In the genomic region with DNA sequence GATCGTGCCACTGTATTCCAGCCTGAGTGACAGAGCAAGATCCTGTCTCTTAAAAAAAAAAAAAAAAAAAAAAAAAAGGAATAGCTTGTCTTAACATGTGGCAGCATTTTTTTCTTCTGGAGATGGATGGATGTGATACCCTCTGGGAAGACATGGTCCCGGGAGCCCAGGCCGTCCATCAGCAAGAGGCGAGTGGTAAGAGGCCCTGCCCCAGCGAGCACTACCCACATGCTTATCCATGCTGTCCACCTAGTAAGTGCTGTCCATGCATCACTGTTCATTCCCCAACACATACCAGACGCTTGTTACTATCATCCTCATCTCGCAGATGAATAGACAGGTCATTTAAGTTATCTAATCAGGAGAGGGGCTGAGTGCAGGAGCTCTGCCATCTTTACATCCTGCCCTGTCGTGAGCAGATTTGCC, we compare ENCODE assay signal across 17 cellular contexts. TPM values are rescaled to one million over a fixed set of nuclear protein-coding genes. Genes with fewer than 3 reads are reported as not detected.
"Had no signal": no experiment of that assay in that cellular context is flagged by ENCODE, and none has a peak within 500 bp of the region (broad histone marks: within the 10 kb centered on the region; RNA-seq: fewer than 3 reads in every experiment).

No MANE protein-coding gene starts in this region.

- H3K27me3 ChIP-seq: pancreas, right lobe of liver, transverse colon, vagina had no signal

- DNase-seq: activated naive CD4-positive, alpha-beta T cell treated with Interleukin-2 at 50 U/mL for 16 hours; activated naive CD8-positive, alpha-beta T cell treated with anti-CD3 and anti-CD28 coated beads for 36 hours; activated T-cell treated with anti-CD3 and anti-CD28 coated beads, Interleukin-2, amount 50 U/mL, for 48 hours; amniotic stem cell; cerebellar nuclear complex; foreskin fibroblast; natural killer cell; stimulated activated CD4-positive, alpha-beta T cell treated with anti-CD3 and anti-CD28 coated beads, Interleukin-15, amount 100 ng/mL, for 24 hours; T-helper 9 cell had no signal

- H3K4me1 ChIP-seq: pancreas, right lobe of liver, vagina had no signal

- H3K9me3 ChIP-seq: neutrophil, pancreas, right lobe of liver, transverse colon, vagina had no signal

- H3K4me3 ChIP-seq: pancreas, right lobe of liver, transverse colon, vagina had no signal

- H3K27ac ChIP-seq: neutrophil, pancreas, right lobe of liver, vagina had no signal

- H3K36me3 ChIP-seq: neutrophil, pancreas, right lobe of liver, transverse colon, vagina had no signal

- ATAC-seq: natural killer cell; pancreas; stimulated activated memory B cell treated with anti-CD40 and anti-IgM and Interleukin-4, amounts not matched to agents 10 μg/mL and 1 μg/mL and 100 μg/mL, for 72 hours had no signal

RNA-seq across cellular contexts. Expression of a gene that starts 35.0 kb away (rescaled TPM):
- total RNA-seq: lung microvascular endothelial cell had no signal
- polyA plus RNA-seq: keratinocyte had no signal
